ENCODE assay signal across 18 cellular contexts in the genomic region with DNA sequence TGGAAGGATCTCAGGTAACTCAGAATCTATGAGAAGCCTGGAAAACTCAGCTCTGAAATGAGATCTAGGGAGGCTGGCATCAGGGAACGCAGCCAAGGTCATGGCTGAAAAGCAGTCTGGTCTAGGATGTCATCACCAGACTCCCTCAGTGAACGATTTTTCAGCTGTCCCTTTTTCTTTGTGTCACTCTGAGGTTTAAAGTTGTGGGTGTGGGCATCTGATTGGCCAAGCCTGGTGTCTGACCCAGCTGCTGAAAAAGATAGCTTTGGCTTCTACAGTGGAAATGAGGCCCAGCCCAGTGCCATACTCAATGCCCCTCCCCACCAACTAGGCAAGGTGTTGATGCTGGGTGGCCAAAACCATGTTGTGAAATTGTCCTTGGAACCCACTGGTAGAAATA. TPM values are rescaled to one million over a fixed set of nuclear protein-coding genes. Genes with fewer than 3 reads are reported as not detected.
"Had no signal": no experiment of that assay in that cellular context is flagged by ENCODE, and none has a peak within 500 bp of the region (broad histone marks: within the 10 kb centered on the region; RNA-seq: fewer than 3 reads in every experiment).

No MANE protein-coding gene starts in this region.

- H3K79me2 ChIP-seq: parathyroid adenoma had no signal

- H3K4me1 ChIP-seq: breast epithelium, parathyroid adenoma, vagina had no signal

- DNase-seq: activated CD4-positive, CD25-positive, alpha-beta regulatory T cell treated with anti-CD3 and anti-CD28 coated beads, Interleukin-2, amount 50 U/mL, for 72 hours; activated naive CD4-positive, alpha-beta T cell treated with anti-CD3 and anti-CD28 coated beads for 36 hours; activated naive CD8-positive, alpha-beta T cell treated with anti-CD3 and anti-CD28 coated beads, Interleukin-2, amount 50 U/mL, for 24 hours; endodermal cell; midbrain; naive B cell; retina; stimulated activated CD4-positive, alpha-beta T cell treated with anti-CD3 and anti-CD28 coated beads, Interleukin-2, amount 100 ng/mL, for 48 hours; stimulated activated naive CD4-positive, alpha-beta T cell; T-helper 9 cell had no signal

- H3K9ac ChIP-seq: parathyroid adenoma had no signal

- ATAC-seq: activated naive CD8-positive, alpha-beta T cell treated with anti-CD3 and anti-CD28 coated beads, Interleukin-2, amount 50 U/mL, for 24 hours; gastroesophageal sphincter had no signal

- H3K36me3 ChIP-seq: breast epithelium had no signal

- H3K27me3 ChIP-seq: ascending aorta, breast epithelium, dorsolateral prefrontal cortex, gastroesophageal sphincter, tibial nerve, vagina had no signal

- H3K4me3 ChIP-seq: ascending aorta, breast epithelium, dorsolateral prefrontal cortex, gastroesophageal sphincter, tibial nerve, vagina had no signal

- H2AFZ ChIP-seq: parathyroid adenoma had no signal

- H3K27ac ChIP-seq: breast epithelium, gastroesophageal sphincter, parathyroid adenoma, tibial nerve, vagina had no signal

- H3K9me3 ChIP-seq: ascending aorta, breast epithelium, gastroesophageal sphincter, tibial nerve, vagina had no signal

RNA-seq across cellular contexts. Expression of gene KLHL35, which starts 19.1 kb away (rescaled TPM):
- total RNA-seq: ascending aorta, left lobe of liver, vagina had no signal
